ENCODE assay signal across 19 cellular contexts in the genomic region with DNA sequence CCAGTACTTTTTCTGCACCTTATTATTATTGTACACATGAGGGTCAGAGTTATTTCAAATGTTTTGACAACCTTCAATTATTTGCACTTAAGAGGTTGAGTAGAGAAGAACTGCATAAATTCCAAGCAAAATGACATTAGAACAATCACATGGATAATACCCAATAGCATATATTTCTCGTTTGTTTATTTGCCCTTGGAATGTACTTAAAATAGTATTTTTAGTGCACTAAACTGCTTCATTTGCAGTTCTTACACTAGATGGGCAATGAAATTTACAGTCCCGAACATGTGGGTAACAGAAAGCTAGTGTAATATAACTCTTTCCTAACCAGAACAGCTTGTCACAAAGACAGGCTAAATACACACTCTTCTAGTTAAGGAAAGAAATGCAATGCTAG.
"Had no signal": no experiment of that assay in that cellular context is flagged by ENCODE, and none has a peak within 500 bp of the region (broad histone marks: within the 10 kb centered on the region; RNA-seq: fewer than 3 reads in every experiment).

No MANE protein-coding gene starts in this region.

- H3K36me3 Mint-ChIP-seq: stimulated activated effector memory CD8-positive, alpha-beta T cell treated with anti-CD3 and anti-CD28 coated beads, Interleukin-12 subunit alpha, Interleukin-12 subunit beta, amount 100 ng/mL, for 72 hours had no signal

- H3K9me3 Mint-ChIP-seq: neural progenitor cell; stimulated activated effector memory CD8-positive, alpha-beta T cell treated with anti-CD3 and anti-CD28 coated beads, Interleukin-12 subunit alpha, Interleukin-12 subunit beta, amount 100 ng/mL, for 72 hours had no signal

- H3K27ac ChIP-seq: cardiac muscle cell, esophagus muscularis mucosa, hepatocyte, neural progenitor cell, pancreas, sigmoid colon, tibial nerve, uterus had no signal

- H3K4me3 Mint-ChIP-seq: neural progenitor cell; stimulated activated effector memory CD8-positive, alpha-beta T cell treated with anti-CD3 and anti-CD28 coated beads, Interleukin-12 subunit alpha, Interleukin-12 subunit beta, amount 100 ng/mL, for 72 hours had no signal

- H3K79me2 ChIP-seq: hepatocyte had no signal

- H3K27me3 ChIP-seq: adrenal gland, cardiac muscle cell, hepatocyte, neural progenitor cell, pancreas, sigmoid colon, tibial nerve, uterus had no signal

- H3K4me1 Mint-ChIP-seq: neural progenitor cell had no signal

- H3K4me2 ChIP-seq: hepatocyte, neural progenitor cell had no signal

- H3K4me3 ChIP-seq: adrenal gland, cardiac muscle cell, esophagus muscularis mucosa, hepatocyte, neural progenitor cell, pancreas, sigmoid colon, tibial nerve, uterus had no signal

- H3K36me3 ChIP-seq: adrenal gland, cardiac muscle cell, esophagus muscularis mucosa, neural progenitor cell, pancreas, sigmoid colon, tibial nerve, uterus had no signal

- DNase-seq: activated CD4-positive, alpha-beta T cell treated with anti-CD3 and anti-CD28 coated beads, Interleukin-2, amount 50 U/mL, for 1 hour; activated CD8-positive, alpha-beta memory T cell treated with anti-CD3 and anti-CD28 coated beads for 24 hours; activated naive CD4-positive, alpha-beta T cell treated with Interleukin-2 at 50 U/mL for 16 hours; activated T-cell treated with anti-CD3 and anti-CD28 coated beads for 4 hours; adrenal gland; left ventricle myocardium superior; mesendoderm; pancreas; sigmoid colon; stimulated activated CD4-positive, alpha-beta T cell treated with anti-CD3 and anti-CD28 coated beads, Interleukin-12 subunit alpha, Interleukin-12 subunit beta, amount 100 ng/mL, for 4 hours; stimulated activated CD4-positive, alpha-beta T cell treated with anti-CD3 and anti-CD28 coated beads, Interleukin-2, amount 100 ng/mL, for 24 hours; T-helper 9 cell; uterus had no signal

- H3K9me3 ChIP-seq: adrenal gland, esophagus muscularis mucosa, pancreas, sigmoid colon, tibial nerve, uterus had no signal

- ATAC-seq: left ventricle myocardium superior; pancreas; stimulated activated effector memory CD8-positive, alpha-beta T cell treated with anti-CD3 and anti-CD28 coated beads, Interleukin-12 subunit alpha, Interleukin-12 subunit beta, amount 100 ng/mL, for 72 hours had no signal

- H3K4me1 ChIP-seq: pancreas, uterus had no signal

- H3K9ac ChIP-seq: neural progenitor cell had no signal

- H2AFZ ChIP-seq: hepatocyte, neural progenitor cell had no signal

- H3K27ac Mint-ChIP-seq: neural progenitor cell; stimulated activated effector memory CD8-positive, alpha-beta T cell treated with anti-CD3 and anti-CD28 coated beads, Interleukin-12 subunit alpha, Interleukin-12 subunit beta, amount 100 ng/mL, for 72 hours had no signal
